Comparison of ENCODE assay signal across 2 cellular contexts in the genomic region with DNA sequence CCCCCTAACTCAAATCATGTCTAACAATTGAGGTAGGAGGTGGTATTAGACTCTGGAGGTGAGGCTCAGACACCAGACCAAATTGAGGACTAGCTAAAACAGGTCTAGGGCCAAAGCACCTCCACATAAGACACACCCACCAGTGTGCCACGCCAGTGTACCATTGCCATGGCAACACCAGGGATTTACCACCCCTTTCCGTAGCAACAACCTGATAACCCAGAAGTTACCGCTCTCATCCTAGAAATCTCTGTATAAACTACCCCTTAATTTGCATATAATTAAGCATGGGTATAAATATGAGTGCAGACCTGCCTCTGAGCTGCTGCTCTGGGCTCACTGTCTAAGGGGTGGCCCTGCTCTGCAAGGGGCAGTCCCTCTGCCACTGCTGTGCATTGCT.
A peak's percentile ranks its signal among the peaks of the same experiment; 100 is the strongest.
TF ChIP-seq lines count a peak whose summit lies in the region.

No MANE protein-coding gene starts in this region.

TF ChIP-seq in HepG2, 621 proteins besides CTCF, POLR2A, EP300 and RAD21:
- TF ChIP-seq SP140L (CRISPR knock-in tag; IDR thresholded peaks at IDR 0.05; ENCODE audit: borderline replicate concordance): no peak
- TF ChIP-seq ELF3 (CRISPR knock-in tag; IDR thresholded peaks at IDR 0.05): no peak
- TF ChIP-seq FOXA1 (IDR thresholded peaks at IDR 0.05): no peak
- TF ChIP-seq FOXA1 (CRISPR knock-in tag; IDR thresholded peaks at IDR 0.05): no peak
- TF ChIP-seq, protein P1, sequence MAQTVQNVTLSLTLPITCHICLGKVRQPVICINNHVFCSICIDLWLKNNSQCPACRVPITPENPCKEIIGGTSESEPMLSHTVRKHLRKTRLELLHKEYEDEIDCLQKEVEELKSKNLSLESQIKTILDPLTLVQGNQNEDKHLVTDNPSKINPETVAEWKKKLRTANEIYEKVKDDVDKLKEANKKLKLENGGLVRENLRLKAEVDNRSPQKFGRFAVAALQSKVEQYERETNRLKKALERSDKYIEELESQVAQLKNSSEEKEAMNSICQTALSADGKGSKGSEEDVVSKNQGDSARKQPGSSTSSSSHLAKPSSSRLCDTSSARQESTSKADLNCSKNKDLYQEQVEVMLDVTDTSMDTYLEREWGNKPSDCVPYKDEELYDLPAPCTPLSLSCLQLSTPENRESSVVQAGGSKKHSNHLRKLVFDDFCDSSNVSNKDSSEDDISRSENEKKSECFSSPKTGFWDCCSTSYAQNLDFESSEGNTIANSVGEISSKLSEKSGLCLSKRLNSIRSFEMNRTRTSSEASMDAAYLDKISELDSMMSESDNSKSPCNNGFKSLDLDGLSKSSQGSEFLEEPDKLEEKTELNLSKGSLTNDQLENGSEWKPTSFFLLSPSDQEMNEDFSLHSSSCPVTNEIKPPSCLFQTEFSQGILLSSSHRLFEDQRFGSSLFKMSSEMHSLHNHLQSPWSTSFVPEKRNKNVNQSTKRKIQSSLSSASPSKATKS (CRISPR knock-in tag; IDR thresholded peaks at IDR 0.05): no peak
- 0 out of 2 replicates have a peak, but pooled peaks have one; percentile 52 for TF ChIP-seq RFX3 (CRISPR knock-in tag; IDR thresholded peaks at IDR 0.05)
- TF ChIP-seq RFX1 (IDR thresholded peaks at IDR 0.05): peak; percentile 36; the same call in 1 of the 2 replicates

TF ChIP-seq in K562, 482 proteins besides CTCF, POLR2A, EP300 and RAD21:
- TF ChIP-seq ZNF561 (CRISPR knock-in tag; conservative IDR thresholded peaks at IDR 0.05) (no peak), RFX1 (IDR thresholded peaks at IDR 0.05) (peak; percentile 80), HDGF (IDR thresholded peaks at IDR 0.05) (no peak)
TF ChIP-seq in K562: peak in this region for 1.
